14 cellular contexts compared by ENCODE assay signal in the genomic region with DNA sequence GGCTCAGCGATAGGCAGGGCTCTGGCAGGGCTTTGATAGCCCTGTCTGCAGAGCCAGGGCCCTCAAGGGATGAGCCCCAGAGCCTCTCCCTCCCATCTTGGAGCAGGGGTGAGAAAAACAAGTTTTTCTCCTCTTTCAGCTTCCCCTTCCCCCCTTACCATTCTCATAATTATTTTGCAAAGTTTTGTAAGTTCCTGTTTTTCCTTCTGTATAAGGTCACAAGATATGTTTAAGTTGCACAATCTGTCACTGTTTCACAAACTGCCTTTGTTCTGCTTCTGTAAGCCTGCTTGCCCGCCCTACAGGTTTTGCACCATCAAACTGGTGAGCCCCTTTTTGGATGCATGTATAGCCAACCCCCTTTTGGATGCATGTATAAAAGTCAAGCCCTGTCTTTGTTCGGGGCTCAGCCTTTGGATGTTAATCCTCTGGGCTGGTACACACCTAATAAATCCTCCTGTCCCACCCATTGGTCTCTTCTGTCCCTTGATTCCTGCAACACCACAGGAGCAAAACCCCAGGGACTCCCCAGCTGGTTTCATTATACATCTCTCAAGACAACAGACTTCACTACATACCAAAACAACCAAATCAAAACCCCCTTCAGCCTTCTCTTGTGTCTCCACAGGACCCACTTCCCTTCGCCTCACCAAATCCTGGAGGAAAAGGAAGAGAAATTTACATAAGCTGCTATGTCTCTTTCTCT. TPM values are rescaled to one million over a fixed set of nuclear protein-coding genes. Genes with fewer than 3 reads are reported as not detected.
A peak's percentile ranks its signal among the peaks of the same experiment; 100 is the strongest.
DNase-seq lines count a peak whose midpoint lies in the region; ATAC-seq and TF ChIP-seq lines count a peak whose summit lies in the region.
"Had no signal": no experiment of that assay in that cellular context is flagged by ENCODE, and none has a peak within 500 bp of the region (broad histone marks: within the 10 kb centered on the region; RNA-seq: fewer than 3 reads in every experiment).

No MANE protein-coding gene starts in this region.

- no peak for TF ChIP-seq RAD21 in Ishikawa (IDR thresholded peaks at IDR 0.05; ENCODE audit: low read depth)

- TF ChIP-seq EP300 in Ishikawa (IDR thresholded peaks at IDR 0.05; ENCODE audit: borderline replicate concordance), result no peak

- H3K4me2 ChIP-seq in GM23338 (no peak overlapping the region), neural progenitor cell (no peak overlapping the region)

- H3K9me3 Mint-ChIP-seq in activated CD4-positive, alpha-beta T cell treated with anti-CD3 and anti-CD28 coated beads for 36 hours (ENCODE audit: low read depth), result peaks cover 31% of the 10 kb centered on the region
- H3K9me3 Mint-ChIP-seq in activated naive CD8-positive, alpha-beta T cell treated with anti-CD3 and anti-CD28 coated beads, Interleukin-2, amount 10 ng/mL, durations not matched to agents 7 days and 5 days, result peaks cover 33% of the 10 kb centered on the region
- H3K9me3 Mint-ChIP-seq in stimulated activated memory B cell treated with anti-CD40 and anti-IgM and Interleukin-4, amounts not matched to agents 10 μg/mL and 1 μg/mL and 100 μg/mL, for 72 hours, result peaks cover 34% of the 10 kb centered on the region
- H3K9me3 Mint-ChIP-seq in GM23338 (peaks cover 66% of the 10 kb centered on the region), neural progenitor cell (peaks cover 30% of the 10 kb centered on the region)

- H3K27ac ChIP-seq in GM23338 (ENCODE audit: low read depth), result no peak overlapping the region
- H3K27ac ChIP-seq in neural progenitor cell, result no peak overlapping the region
- H3K27ac ChIP-seq: coronary artery, tibial artery had no signal

- H3K27ac Mint-ChIP-seq in activated CD4-positive, alpha-beta T cell treated with anti-CD3 and anti-CD28 coated beads for 36 hours, result peak overlapping the region; percentile 8
- peak overlapping the region; percentile 8 for H3K27ac Mint-ChIP-seq in activated naive CD8-positive, alpha-beta T cell treated with anti-CD3 and anti-CD28 coated beads, Interleukin-2, amount 10 ng/mL, durations not matched to agents 7 days and 5 days
- peak overlapping the region; percentile 98 for H3K27ac Mint-ChIP-seq in stimulated activated memory B cell treated with anti-CD40 and anti-IgM and Interleukin-4, amounts not matched to agents 10 μg/mL and 1 μg/mL and 100 μg/mL, for 72 hours
- no peak overlapping the region for H3K27ac Mint-ChIP-seq in GM23338
- H3K27ac Mint-ChIP-seq in neural progenitor cell, result no peak overlapping the region

- H4K20me1 ChIP-seq in GM23338 (replicated peaks; ENCODE audit: insufficient read depth) (no peaks in the 10 kb centered on the region), neural progenitor cell (ENCODE audit: low read depth) (no peaks in the 10 kb centered on the region)

- H3K4me3 ChIP-seq in GM23338, result no peak overlapping the region
- H3K4me3 ChIP-seq in neural progenitor cell, result no peak overlapping the region
- H3K4me3 ChIP-seq: coronary artery, tibial artery had no signal

- H3K36me3 ChIP-seq in GM23338 (ENCODE audit: insufficient read depth), result peaks cover 4% of the 10 kb centered on the region; the same call in 1 of the 2 replicates
- no peaks in the 10 kb centered on the region for H3K36me3 ChIP-seq in neural progenitor cell
- H3K36me3 ChIP-seq: tibial artery had no signal

- H3K36me3 Mint-ChIP-seq in activated CD4-positive, alpha-beta T cell treated with anti-CD3 and anti-CD28 coated beads for 36 hours (ENCODE audit: low read depth), result peaks cover 8% of the 10 kb centered on the region
- peaks cover 44% of the 10 kb centered on the region for H3K36me3 Mint-ChIP-seq in activated naive CD8-positive, alpha-beta T cell treated with anti-CD3 and anti-CD28 coated beads, Interleukin-2, amount 10 ng/mL, durations not matched to agents 7 days and 5 days
- H3K36me3 Mint-ChIP-seq in stimulated activated memory B cell treated with anti-CD40 and anti-IgM and Interleukin-4, amounts not matched to agents 10 μg/mL and 1 μg/mL and 100 μg/mL, for 72 hours, result peaks cover 40% of the 10 kb centered on the region
- peaks cover 52% of the 10 kb centered on the region for H3K36me3 Mint-ChIP-seq in GM23338 (ENCODE audit: low read depth)
- H3K36me3 Mint-ChIP-seq in neural progenitor cell, result no peaks in the 10 kb centered on the region

- POLR2A ChIA-PET in activated CD4-positive, alpha-beta T cell treated with anti-CD3 and anti-CD28 coated beads for 36 hours (lab: Charles Lee), result no interaction called here
- POLR2A ChIA-PET in activated naive CD8-positive, alpha-beta T cell treated with anti-CD3 and anti-CD28 coated beads, Interleukin-2, amount 10 ng/mL, durations not matched to agents 7 days and 5 days (lab: Charles Lee), result no interaction called here

- no peaks in the 10 kb centered on the region for H3K9me3 ChIP-seq in neural progenitor cell (ENCODE audit: low read depth)

- TF ChIP-seq CTCF in GM23338 (conservative IDR thresholded peaks at IDR 0.05; ENCODE audit: low read depth in 2 of 2), result no peak
- TF ChIP-seq CTCF in neural progenitor cell (IDR thresholded peaks at IDR 0.05), result no peak

- no peaks in the 10 kb centered on the region for H3K4me1 ChIP-seq in GM23338 (ENCODE audit: insufficient read depth)
- H3K4me1 ChIP-seq in neural progenitor cell, result no peaks in the 10 kb centered on the region
- H3K4me1 ChIP-seq: tibial artery had no signal

- no peak for DNase-seq in activated CD4-positive, alpha-beta T cell treated with anti-CD3 and anti-CD28 coated beads for 36 hours
- DNase-seq in activated CD4-positive, alpha-beta T cell treated with anti-CD3 and anti-CD28 coated beads, Interleukin-2, amount 50 U/mL, for 4 hours, result no peak
- no peak for DNase-seq in activated naive CD8-positive, alpha-beta T cell treated with anti-CD3 and anti-CD28 coated beads, Interleukin-2, amount 10 ng/mL, durations not matched to agents 7 days and 5 days
- DNase-seq in GM23338 (ENCODE audit: low spot score) (no peak), neural progenitor cell (ENCODE audit: low spot score) (no peak)
- DNase-seq: activated CD8-positive, alpha-beta T cell treated with anti-CD3 and anti-CD28 coated beads for 36 hours; NCI-H82; SW 1271; tibial artery had no signal

- intact Hi-C loops in activated CD4-positive, alpha-beta T cell treated with anti-CD3 and anti-CD28 coated beads for 36 hours (cut with DNase I, micrococcal nuclease), result no loop called here

- CTCF ChIA-PET in activated CD4-positive, alpha-beta T cell treated with anti-CD3 and anti-CD28 coated beads for 36 hours (lab: Charles Lee), result no interaction called here

- H3K4me3 Mint-ChIP-seq in activated CD4-positive, alpha-beta T cell treated with anti-CD3 and anti-CD28 coated beads for 36 hours, result no peak overlapping the region
- no peak overlapping the region for H3K4me3 Mint-ChIP-seq in activated naive CD8-positive, alpha-beta T cell treated with anti-CD3 and anti-CD28 coated beads, Interleukin-2, amount 10 ng/mL, durations not matched to agents 7 days and 5 days
- H3K4me3 Mint-ChIP-seq in stimulated activated memory B cell treated with anti-CD40 and anti-IgM and Interleukin-4, amounts not matched to agents 10 μg/mL and 1 μg/mL and 100 μg/mL, for 72 hours, result peak overlapping the region; percentile 58
- H3K4me3 Mint-ChIP-seq in GM23338, result no peak overlapping the region
- H3K4me3 Mint-ChIP-seq in neural progenitor cell, result no peak overlapping the region
- H3K4me3 Mint-ChIP-seq: activated CD8-positive, alpha-beta T cell treated with anti-CD3 and anti-CD28 coated beads for 36 hours; activated naive CD8-positive, alpha-beta T cell had no signal

- peaks cover 15% of the 10 kb centered on the region for H3K4me1 Mint-ChIP-seq in activated CD4-positive, alpha-beta T cell treated with anti-CD3 and anti-CD28 coated beads for 36 hours
- peaks cover 3% of the 10 kb centered on the region for H3K4me1 Mint-ChIP-seq in activated naive CD8-positive, alpha-beta T cell treated with anti-CD3 and anti-CD28 coated beads, Interleukin-2, amount 10 ng/mL, durations not matched to agents 7 days and 5 days
- H3K4me1 Mint-ChIP-seq in stimulated activated memory B cell treated with anti-CD40 and anti-IgM and Interleukin-4, amounts not matched to agents 10 μg/mL and 1 μg/mL and 100 μg/mL, for 72 hours, result peaks cover 40% of the 10 kb centered on the region
- H3K4me1 Mint-ChIP-seq in GM23338 (no peaks in the 10 kb centered on the region), neural progenitor cell (no peaks in the 10 kb centered on the region)

- H3K27me3 ChIP-seq in GM23338 (ENCODE audit: insufficient read depth) (no peaks in the 10 kb centered on the region), neural progenitor cell (no peaks in the 10 kb centered on the region)
- H3K27me3 ChIP-seq: tibial artery had no signal

- H3F3A ChIP-seq in GM23338 (replicated peaks; ENCODE audit: low read depth) (no peaks in the 10 kb centered on the region), neural progenitor cell (ENCODE audit: low read depth) (no peaks in the 10 kb centered on the region)

- H3K9ac ChIP-seq in neural progenitor cell, result no peak overlapping the region

- H3K9me2 ChIP-seq in GM23338 (ENCODE audit: insufficient read depth), result no peaks in the 10 kb centered on the region

- H3K27me3 Mint-ChIP-seq in activated CD4-positive, alpha-beta T cell treated with anti-CD3 and anti-CD28 coated beads for 36 hours, result no peaks in the 10 kb centered on the region
- no peaks in the 10 kb centered on the region for H3K27me3 Mint-ChIP-seq in activated naive CD8-positive, alpha-beta T cell treated with anti-CD3 and anti-CD28 coated beads, Interleukin-2, amount 10 ng/mL, durations not matched to agents 7 days and 5 days
- no peaks in the 10 kb centered on the region for H3K27me3 Mint-ChIP-seq in stimulated activated memory B cell treated with anti-CD40 and anti-IgM and Interleukin-4, amounts not matched to agents 10 μg/mL and 1 μg/mL and 100 μg/mL, for 72 hours
- H3K27me3 Mint-ChIP-seq in GM23338 (ENCODE audit: insufficient read depth, low read depth, poor library complexity) (peaks cover 4% of the 10 kb centered on the region), neural progenitor cell (ENCODE audit: insufficient read depth, low read depth) (peaks cover 4% of the 10 kb centered on the region)
- H3K27me3 Mint-ChIP-seq: activated CD8-positive, alpha-beta T cell treated with anti-CD3 and anti-CD28 coated beads for 36 hours; activated naive CD8-positive, alpha-beta T cell had no signal

- peak; percentile 42 for ATAC-seq in activated CD4-positive, alpha-beta T cell treated with anti-CD3 and anti-CD28 coated beads for 36 hours
- ATAC-seq in activated naive CD8-positive, alpha-beta T cell treated with anti-CD3 and anti-CD28 coated beads, Interleukin-2, amount 10 ng/mL, durations not matched to agents 7 days and 5 days (ENCODE audit: low read depth), result no peak
- ATAC-seq in stimulated activated memory B cell treated with anti-CD40 and anti-IgM and Interleukin-4, amounts not matched to agents 10 μg/mL and 1 μg/mL and 100 μg/mL, for 72 hours, result peak; percentile 97
- ATAC-seq in GM23338, result no peak
- ATAC-seq in HG03045 (IDR thresholded peaks at IDR 0.05; ENCODE audit: unreplicated experiment), result no peak
- ATAC-seq: activated CD8-positive, alpha-beta T cell treated with anti-CD3 and anti-CD28 coated beads for 36 hours had no signal

- H2AFZ ChIP-seq in GM23338 (no peak overlapping the region), neural progenitor cell (replicated peaks) (no peak overlapping the region)

- H3K79me2 ChIP-seq in GM23338 (replicated peaks; ENCODE audit: insufficient read depth), result no peaks in the 10 kb centered on the region
- H3K79me2 ChIP-seq in neural progenitor cell (ENCODE audit: low read depth), result no peaks in the 10 kb centered on the region

RNA-seq across cellular contexts. Expression of gene RESF1, which starts 52.5 kb away (rescaled TPM):
- 10 to 100 TPM; 52.0 to 78.8 TPM for total RNA-seq in activated CD4-positive, alpha-beta T cell treated with anti-CD3 and anti-CD28 coated beads for 36 hours
- total RNA-seq in activated naive CD8-positive, alpha-beta T cell treated with anti-CD3 and anti-CD28 coated beads, Interleukin-2, amount 10 ng/mL, durations not matched to agents 7 days and 5 days, result 100 to 1,000 TPM; 252 to 261 TPM
- 236 and 313 TPM in 2 replicates for total RNA-seq in GM23338 (2014; rRNA removed; shearing (Covaris generic))
- 126 and 134 TPM in 2 replicates for polyA plus RNA-seq in GM23338 (2016; fragmentation: Nextera tagmentation; extraction: Ambion mirVana)
- 88.1 and 113 TPM in 2 replicates for total RNA-seq in neural progenitor cell (ENCODE audit: low replicate concordance)

Comparison
In these comparisons a context has a peak if more than half of its experiments do, and no peak if none do; other contexts are left out.
1. ATAC-seq: peak in activated CD4-positive, alpha-beta T cell treated with anti-CD3 and anti-CD28 coated beads for 36 hours (single experiment) and stimulated activated memory B cell treated with anti-CD40 and anti-IgM and Interleukin-4, amounts not matched to agents 10 μg/mL and 1 μg/mL and 100 μg/mL, for 72 hours (single experiment); none in activated naive CD8-positive, alpha-beta T cell treated with anti-CD3 and anti-CD28 coated beads, Interleukin-2, amount 10 ng/mL, durations not matched to agents 7 days and 5 days (single experiment), GM23338 (single experiment) and HG03045 (single experiment).
2. H3K27ac Mint-ChIP-seq: peak in activated CD4-positive, alpha-beta T cell treated with anti-CD3 and anti-CD28 coated beads for 36 hours (single experiment), activated naive CD8-positive, alpha-beta T cell treated with anti-CD3 and anti-CD28 coated beads, Interleukin-2, amount 10 ng/mL, durations not matched to agents 7 days and 5 days (single experiment) and stimulated activated memory B cell treated with anti-CD40 and anti-IgM and Interleukin-4, amounts not matched to agents 10 μg/mL and 1 μg/mL and 100 μg/mL, for 72 hours (single experiment); none in GM23338 (single experiment) and neural progenitor cell (single experiment).